Comparison of ENCODE assay signal across 8 cellular contexts in the genomic region with DNA sequence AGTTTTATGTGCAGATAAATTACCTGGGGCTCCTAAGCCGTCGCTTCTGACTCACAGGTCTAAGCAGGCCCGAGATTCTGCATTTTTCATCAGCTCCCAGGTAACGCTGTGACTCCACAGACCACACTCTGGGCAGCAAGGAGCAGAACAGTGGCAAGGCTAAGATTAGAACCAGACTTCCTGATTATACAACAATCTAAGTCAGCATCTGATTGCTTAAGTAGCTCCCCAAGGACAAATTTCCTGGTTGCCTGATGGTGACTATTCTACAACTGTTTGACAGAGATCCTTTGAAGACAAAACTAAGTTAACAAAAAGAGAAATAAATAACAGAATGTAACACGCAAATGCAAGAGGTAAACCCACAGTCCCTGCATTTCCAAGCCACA.
DNase-seq lines count a peak whose midpoint lies in the region; ATAC-seq and TF ChIP-seq lines count a peak whose summit lies in the region.

No MANE protein-coding gene starts in this region.

- CTCF ChIA-PET in activated CD4-positive, alpha-beta memory T cell treated with anti-CD3 and anti-CD28 coated beads for 36 hours (lab: Charles Lee), result interaction anchor here (0.5 to 1.4 kb wide), 4 partner anchors 9 to 75 kb away, joined by 3 to 5 read pairs (median 4); a partner anchor contains a TSS
- CTCF ChIA-PET in activated CD4-positive, alpha-beta memory T cell treated with anti-CD3 and anti-CD28 coated beads, Interleukin-2, amount 10 ng/mL, durations not matched to agents 7 days and 5 days (lab: Charles Lee), result interaction anchor here (5.3 kb wide), 1 partner anchor 70 kb away, joined by 38 read pairs; a partner anchor contains a TSS

- H3K27ac Mint-ChIP-seq in activated CD4-positive, alpha-beta memory T cell treated with anti-CD3 and anti-CD28 coated beads for 36 hours, result peak overlapping the region; percentile 66
- H3K27ac Mint-ChIP-seq in activated CD4-positive, alpha-beta memory T cell treated with anti-CD3 and anti-CD28 coated beads, Interleukin-2, amount 10 ng/mL, durations not matched to agents 7 days and 5 days, result no peak overlapping the region

- H4K5ac ChIP-seq in mesendoderm (ENCODE audit: low read length), result no peak overlapping the region

- WGBS in mesendoderm (ENCODE audit: extremely low coverage, insufficient coverage, low lambda C conversion rate), result no CpG with 5 or more reads among the region's 5 CpGs

- peaks cover 56% of the 10 kb centered on the region for H3K4me1 Mint-ChIP-seq in activated CD4-positive, alpha-beta memory T cell treated with anti-CD3 and anti-CD28 coated beads for 36 hours (ENCODE audit: low read depth)
- peaks cover 40% of the 10 kb centered on the region for H3K4me1 Mint-ChIP-seq in activated CD4-positive, alpha-beta memory T cell treated with anti-CD3 and anti-CD28 coated beads, Interleukin-2, amount 10 ng/mL, durations not matched to agents 7 days and 5 days

- no peak overlapping the region for H2AK5ac ChIP-seq in mesendoderm (ENCODE audit: low read length)

- no peak overlapping the region for H3K4me3 ChIP-seq in coronary artery
- H3K4me3 ChIP-seq in mesendoderm (ENCODE audit: low read length), result no peak overlapping the region
- H3K4me3 ChIP-seq in vagina, result peak overlapping the region in 1 of 2 donors; percentile 3

- no peak overlapping the region for H3K4me2 ChIP-seq in mesendoderm (ENCODE audit: low read length)

- H3K79me1 ChIP-seq in mesendoderm (ENCODE audit: low read length), result peaks cover 27% of the 10 kb centered on the region

- no peaks in the 10 kb centered on the region for H3K9me3 ChIP-seq in vagina

- no peak overlapping the region for H2BK15ac ChIP-seq in mesendoderm (replicated peaks; ENCODE audit: low read depth)

- no peak overlapping the region for H3K9ac ChIP-seq in mesendoderm (ENCODE audit: low read length)

- H2BK120ac ChIP-seq in mesendoderm (ENCODE audit: low read depth, low read length), result no peak overlapping the region

- H3K9me3 Mint-ChIP-seq in activated CD4-positive, alpha-beta memory T cell treated with anti-CD3 and anti-CD28 coated beads for 36 hours, result no peaks in the 10 kb centered on the region
- no peaks in the 10 kb centered on the region for H3K9me3 Mint-ChIP-seq in activated CD4-positive, alpha-beta memory T cell treated with anti-CD3 and anti-CD28 coated beads, Interleukin-2, amount 10 ng/mL, durations not matched to agents 7 days and 5 days

- H3K23ac ChIP-seq in mesendoderm (ENCODE audit: low read length), result no peak overlapping the region

- no peak for TF ChIP-seq CTCF in coronary artery (IDR thresholded peaks at IDR 0.05)
- no peak for TF ChIP-seq CTCF in vagina (IDR thresholded peaks at IDR 0.05)

- intact Hi-C loops in activated CD4-positive, alpha-beta memory T cell treated with anti-CD3 and anti-CD28 coated beads for 36 hours (cut with micrococcal nuclease), result loop anchor here (5.0 kb wide), 1 partner anchor 944 kb away; no protein-coding TSS in a partner anchor
- intact Hi-C loops in vagina (cut with DNase I), result loop anchor here (10.0 kb wide), 1 partner anchor 52 kb away; no protein-coding TSS in a partner anchor

- POLR2A ChIA-PET in activated CD4-positive, alpha-beta memory T cell treated with anti-CD3 and anti-CD28 coated beads for 36 hours (lab: Charles Lee), result no interaction called here
- POLR2A ChIA-PET in activated CD4-positive, alpha-beta memory T cell treated with anti-CD3 and anti-CD28 coated beads, Interleukin-2, amount 10 ng/mL, durations not matched to agents 7 days and 5 days (lab: Charles Lee), result interaction anchor here (5.5 kb wide), 1 partner anchor 69 kb away, joined by 54 read pairs; a partner anchor contains a TSS

- H3K56ac ChIP-seq in mesendoderm (ENCODE audit: low read length), result peak overlapping the region; percentile 54

- H3K18ac ChIP-seq in mesendoderm (ENCODE audit: low read length), result peak overlapping the region; percentile 88

- peaks cover 40% of the 10 kb centered on the region for H3K79me2 ChIP-seq in mesendoderm (ENCODE audit: control insufficient read depth, insufficient read depth, low read length)

- peaks cover 9% of the 10 kb centered on the region for H3K36me3 Mint-ChIP-seq in activated CD4-positive, alpha-beta memory T cell treated with anti-CD3 and anti-CD28 coated beads for 36 hours
- peaks cover 22% of the 10 kb centered on the region for H3K36me3 Mint-ChIP-seq in activated CD4-positive, alpha-beta memory T cell treated with anti-CD3 and anti-CD28 coated beads, Interleukin-2, amount 10 ng/mL, durations not matched to agents 7 days and 5 days (ENCODE audit: low read depth)

- no peak overlapping the region for H3K4me3 Mint-ChIP-seq in activated CD4-positive, alpha-beta memory T cell treated with anti-CD3 and anti-CD28 coated beads for 36 hours
- no peak overlapping the region for H3K4me3 Mint-ChIP-seq in activated CD4-positive, alpha-beta memory T cell treated with anti-CD3 and anti-CD28 coated beads, Interleukin-2, amount 10 ng/mL, durations not matched to agents 7 days and 5 days

- no peak overlapping the region for H2BK5ac ChIP-seq in mesendoderm (ENCODE audit: low read length)

- H3K4me1 ChIP-seq in mesendoderm (ENCODE audit: control insufficient read depth, low read depth, low read length) (peaks cover 26% of the 10 kb centered on the region), vagina (peaks cover 59% of the 10 kb centered on the region)

- no peaks in the 10 kb centered on the region for H3K27me3 ChIP-seq in mesendoderm (ENCODE audit: insufficient read depth, low read length, poor library complexity)
- no peaks in the 10 kb centered on the region for H3K27me3 ChIP-seq in vagina

- no peak for DNase-seq in activated CD4-positive, alpha-beta memory T cell treated with anti-CD3 and anti-CD28 coated beads for 36 hours
- no peak for DNase-seq in activated CD4-positive, alpha-beta memory T cell treated with anti-CD3 and anti-CD28 coated beads, Interleukin-2, amount 10 ng/mL, durations not matched to agents 7 days and 5 days
- DNase-seq in coronary artery (ENCODE audit: low spot score) (no peak), mesendoderm (peak; percentile 62), vagina (ENCODE audit: extremely low spot score in 2 of 2) (no peak), superior temporal gyrus (ENCODE audit: extremely low spot score) (no peak), NCI-H128 (lab: John Stamatoyannopoulos, UW; ENCODE audit: unreplicated experiment) (no peak)

- no peak overlapping the region for H3K4ac ChIP-seq in mesendoderm (ENCODE audit: low read depth, low read length)

- peak overlapping the region; percentile 64 to 77 for H3K27ac ChIP-seq in coronary artery
- H3K27ac ChIP-seq in mesendoderm (ENCODE audit: low read depth, low read length), result peak overlapping the region; percentile 20
- H3K27ac ChIP-seq in vagina, result peak overlapping the region; percentile 71

- H3K27me3 Mint-ChIP-seq in activated CD4-positive, alpha-beta memory T cell treated with anti-CD3 and anti-CD28 coated beads for 36 hours, result no peaks in the 10 kb centered on the region
- H3K27me3 Mint-ChIP-seq in activated CD4-positive, alpha-beta memory T cell treated with anti-CD3 and anti-CD28 coated beads, Interleukin-2, amount 10 ng/mL, durations not matched to agents 7 days and 5 days, result no peaks in the 10 kb centered on the region

- H3K36me3 ChIP-seq in mesendoderm (ENCODE audit: control insufficient read depth, insufficient read depth, low read length) (no peaks in the 10 kb centered on the region), vagina (no peaks in the 10 kb centered on the region)

- no peak for TF ChIP-seq POLR2A in vagina (IDR thresholded peaks at IDR 0.05)

- ATAC-seq in GM19351 (IDR thresholded peaks at IDR 0.05; ENCODE audit: unreplicated experiment), result no peak

- H4K8ac ChIP-seq in mesendoderm (ENCODE audit: low read depth, low read length), result no peak overlapping the region

Comparison
In these comparisons a context has a peak if more than half of its experiments do, and no peak if none do; other contexts are left out.
1. H3K27ac ChIP-seq: peak in every context shown above with its lines; median percentile 71 in vagina; 70 in coronary artery; 20 in mesendoderm.